Comparison of ENCODE assay signal across 1 cellular context in the genomic region with DNA sequence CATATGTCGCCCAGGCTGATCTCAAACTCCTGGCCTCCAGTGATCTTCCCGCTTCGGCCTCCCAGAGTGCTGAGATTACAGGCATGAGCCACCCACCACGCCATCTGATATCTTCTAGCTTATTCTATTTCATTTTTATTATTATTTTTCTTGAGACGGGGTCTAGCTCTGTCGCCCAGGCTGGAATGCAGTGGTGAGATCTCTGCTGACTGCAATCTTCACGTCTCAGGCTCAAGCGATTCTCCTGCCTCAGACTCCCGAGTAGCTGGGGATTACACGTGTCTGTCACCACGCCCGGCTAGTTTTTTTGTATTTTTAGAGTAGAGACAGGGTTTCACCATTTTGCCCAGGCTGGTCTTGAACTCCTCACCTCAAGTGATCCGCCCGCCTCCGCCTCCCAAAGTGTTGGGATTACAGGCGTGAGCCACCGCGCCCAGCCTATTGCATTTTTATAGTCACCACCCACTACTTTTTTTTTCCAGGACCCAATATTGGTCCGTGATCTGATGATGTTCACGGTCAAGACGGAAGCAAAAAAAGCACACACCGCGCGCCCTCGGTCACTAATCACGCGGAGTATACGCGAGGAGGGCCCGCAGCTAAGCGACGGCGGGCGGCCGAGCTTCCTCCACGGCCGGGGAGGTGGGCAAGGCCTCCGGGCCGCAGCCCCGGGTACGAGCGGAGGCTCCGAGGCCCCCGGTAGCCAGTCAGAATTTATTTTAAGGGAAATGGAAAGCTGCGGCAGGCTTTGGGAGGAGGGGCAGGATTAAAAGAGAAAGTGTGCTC.
TF ChIP-seq lines count a peak whose summit lies in the region.

No MANE protein-coding gene starts in this region.

TF ChIP-seq in HepG2, 621 proteins besides CTCF, POLR2A, EP300 and RAD21 (continued from another document and continues in another):
- TF ChIP-seq, protein P1, sequence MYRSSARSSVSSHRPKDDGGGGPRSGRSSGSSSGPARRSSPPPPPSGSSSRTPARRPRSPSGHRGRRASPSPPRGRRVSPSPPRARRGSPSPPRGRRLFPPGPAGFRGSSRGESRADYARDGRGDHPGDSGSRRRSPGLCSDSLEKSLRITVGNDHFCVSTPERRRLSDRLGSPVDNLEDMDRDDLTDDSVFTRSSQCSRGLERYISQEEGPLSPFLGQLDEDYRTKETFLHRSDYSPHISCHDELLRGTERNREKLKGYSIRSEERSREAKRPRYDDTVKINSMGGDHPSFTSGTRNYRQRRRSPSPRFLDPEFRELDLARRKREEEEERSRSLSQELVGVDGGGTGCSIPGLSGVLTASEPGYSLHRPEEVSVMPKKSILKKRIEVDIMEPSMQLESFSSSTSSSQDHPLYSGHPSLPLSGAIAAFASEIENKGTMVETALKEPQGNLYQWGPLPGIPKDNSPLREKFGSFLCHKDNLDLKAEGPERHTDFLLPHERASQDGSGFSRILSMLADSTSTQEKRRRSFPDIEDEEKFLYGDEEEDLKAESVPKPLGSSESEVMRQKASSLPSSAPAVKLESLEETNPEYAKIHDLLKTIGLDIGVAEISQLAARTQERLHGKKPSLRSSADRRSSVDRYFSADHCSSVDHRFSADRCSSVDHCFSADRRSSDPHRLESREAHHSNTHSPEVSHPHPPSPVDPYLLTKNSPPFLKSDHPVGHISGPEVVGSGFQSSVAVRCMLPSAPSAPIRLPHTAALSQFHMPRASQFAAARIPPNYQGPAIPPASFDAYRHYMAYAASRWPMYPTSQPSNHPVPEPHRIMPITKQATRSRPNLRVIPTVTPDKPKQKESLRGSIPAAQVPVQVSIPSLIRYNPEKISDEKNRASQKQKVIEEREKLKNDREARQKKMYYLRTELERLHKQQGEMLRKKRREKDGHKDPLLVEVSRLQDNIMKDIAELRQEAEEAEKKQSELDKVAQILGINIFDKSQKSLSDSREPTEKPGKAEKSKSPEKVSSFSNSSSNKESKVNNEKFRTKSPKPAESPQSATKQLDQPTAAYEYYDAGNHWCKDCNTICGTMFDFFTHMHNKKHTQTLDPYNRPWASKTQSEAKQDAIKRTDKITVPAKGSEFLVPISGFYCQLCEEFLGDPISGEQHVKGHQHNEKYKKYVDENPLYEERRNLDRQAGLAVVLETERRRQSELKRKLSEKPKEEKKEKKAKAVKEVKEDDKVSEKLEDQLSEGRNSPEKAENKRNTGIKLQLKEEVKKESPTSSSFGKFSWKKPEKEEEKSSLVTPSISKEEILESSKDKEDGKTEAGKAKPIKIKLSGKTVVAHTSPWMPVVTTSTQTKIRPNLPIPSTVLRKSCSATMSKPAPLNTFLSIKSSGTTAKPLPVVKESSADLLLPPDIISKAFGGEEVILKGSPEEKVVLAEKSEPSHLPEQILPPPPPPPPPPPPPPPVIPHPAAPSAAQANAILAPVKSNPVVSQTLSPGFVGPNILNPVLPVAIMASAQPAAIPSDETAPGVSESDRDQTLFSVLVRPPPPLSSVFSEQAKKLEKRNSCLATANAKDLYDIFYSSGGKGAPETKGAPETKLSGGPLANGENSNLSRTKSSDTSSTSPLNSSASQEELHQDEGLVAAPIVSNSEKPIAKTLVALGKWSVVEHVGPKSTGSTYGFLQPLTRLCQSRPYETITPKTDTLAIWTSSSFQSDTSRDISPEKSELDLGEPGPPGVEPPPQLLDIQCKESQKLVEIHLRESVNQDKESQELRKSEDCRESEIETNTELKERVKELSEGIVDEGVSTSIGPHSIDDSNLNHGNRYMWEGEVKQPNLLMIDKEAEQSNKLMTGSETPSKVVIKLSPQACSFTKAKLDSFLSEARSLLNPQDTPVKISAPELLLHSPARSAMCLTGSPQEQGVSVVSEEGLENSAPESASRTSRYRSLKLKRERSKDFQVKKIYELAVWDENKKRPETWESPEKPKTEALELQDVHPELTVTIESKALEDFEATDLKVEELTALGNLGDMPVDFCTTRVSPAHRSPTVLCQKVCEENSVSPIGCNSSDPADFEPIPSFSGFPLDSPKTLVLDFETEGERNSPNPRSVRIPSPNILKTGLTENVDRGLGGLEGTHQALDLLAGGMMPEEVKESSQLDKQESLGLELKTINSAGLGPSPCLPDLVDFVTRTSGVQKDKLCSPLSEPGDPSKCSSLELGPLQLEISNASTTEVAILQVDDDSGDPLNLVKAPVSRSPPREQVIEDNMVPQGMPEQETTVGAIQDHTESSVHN (CRISPR knock-in tag; IDR thresholded peaks at IDR 0.05): peak; percentile 35; the same call in 1 of the 2 replicates
- TF ChIP-seq, protein P2, sequence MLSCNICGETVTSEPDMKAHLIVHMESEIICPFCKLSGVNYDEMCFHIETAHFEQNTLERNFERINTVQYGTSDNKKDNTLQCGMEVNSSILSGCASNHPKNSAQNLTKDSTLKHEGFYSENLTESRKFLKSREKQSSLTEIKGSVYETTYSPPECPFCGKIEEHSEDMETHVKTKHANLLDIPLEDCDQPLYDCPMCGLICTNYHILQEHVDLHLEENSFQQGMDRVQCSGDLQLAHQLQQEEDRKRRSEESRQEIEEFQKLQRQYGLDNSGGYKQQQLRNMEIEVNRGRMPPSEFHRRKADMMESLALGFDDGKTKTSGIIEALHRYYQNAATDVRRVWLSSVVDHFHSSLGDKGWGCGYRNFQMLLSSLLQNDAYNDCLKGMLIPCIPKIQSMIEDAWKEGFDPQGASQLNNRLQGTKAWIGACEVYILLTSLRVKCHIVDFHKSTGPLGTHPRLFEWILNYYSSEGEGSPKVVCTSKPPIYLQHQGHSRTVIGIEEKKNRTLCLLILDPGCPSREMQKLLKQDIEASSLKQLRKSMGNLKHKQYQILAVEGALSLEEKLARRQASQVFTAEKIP (CRISPR knock-in tag; IDR thresholded peaks at IDR 0.05; ENCODE audit: borderline replicate concordance): no peak
- TF ChIP-seq ZNF672 (CRISPR knock-in tag; IDR thresholded peaks at IDR 0.05) (no peak), ZFP62 (CRISPR knock-in tag; IDR thresholded peaks at IDR 0.05) (no peak), U2AF1 (optimal IDR thresholded peaks at IDR 0.05; ENCODE audit: low read depth, low read length) (no peak), NAIF1 (CRISPR knock-in tag; IDR thresholded peaks at IDR 0.05; ENCODE audit: borderline replicate concordance) (peak; percentile 85), ZNF766 (CRISPR knock-in tag; IDR thresholded peaks at IDR 0.05; ENCODE audit: borderline replicate concordance) (0 out of 2 replicates have a peak, but pooled peaks have one; percentile 16), ZFP41 (CRISPR knock-in tag; IDR thresholded peaks at IDR 0.05; ENCODE audit: borderline replicate concordance) (no peak; the same call in 1 of the 2 replicates), CHD2 (IDR thresholded peaks at IDR 0.05; ENCODE audit: low read depth, low read length) (no peak), TSC22D2 (CRISPR knock-in tag; IDR thresholded peaks at IDR 0.05; ENCODE audit: borderline replicate concordance) (peak; percentile 27; the same call in 1 of the 2 replicates), ZNF790 (CRISPR knock-in tag; IDR thresholded peaks at IDR 0.05; ENCODE audit: borderline replicate concordance) (peak; percentile 65; the same call in 1 of the 2 replicates), ATF7 (IDR thresholded peaks at IDR 0.05) (no peak), ATF7 (CRISPR knock-in tag; IDR thresholded peaks at IDR 0.05) (no peak), ZNF354B (CRISPR knock-in tag; IDR thresholded peaks at IDR 0.05) (peak; percentile 67; the same call in 1 of the 2 replicates), RFXAP (CRISPR knock-in tag; IDR thresholded peaks at IDR 0.05; ENCODE audit: borderline replicate concordance) (no peak), BHLHE40 (IDR thresholded peaks at IDR 0.05; ENCODE audit: low read length) (no peak), NKX3-1 (CRISPR knock-in tag; IDR thresholded peaks at IDR 0.05) (peak; percentile 84; the same call in 1 of the 2 replicates), ZKSCAN8 (CRISPR knock-in tag; IDR thresholded peaks at IDR 0.05; ENCODE audit: borderline replicate concordance) (no peak)
- TF ChIP-seq, protein P3, sequence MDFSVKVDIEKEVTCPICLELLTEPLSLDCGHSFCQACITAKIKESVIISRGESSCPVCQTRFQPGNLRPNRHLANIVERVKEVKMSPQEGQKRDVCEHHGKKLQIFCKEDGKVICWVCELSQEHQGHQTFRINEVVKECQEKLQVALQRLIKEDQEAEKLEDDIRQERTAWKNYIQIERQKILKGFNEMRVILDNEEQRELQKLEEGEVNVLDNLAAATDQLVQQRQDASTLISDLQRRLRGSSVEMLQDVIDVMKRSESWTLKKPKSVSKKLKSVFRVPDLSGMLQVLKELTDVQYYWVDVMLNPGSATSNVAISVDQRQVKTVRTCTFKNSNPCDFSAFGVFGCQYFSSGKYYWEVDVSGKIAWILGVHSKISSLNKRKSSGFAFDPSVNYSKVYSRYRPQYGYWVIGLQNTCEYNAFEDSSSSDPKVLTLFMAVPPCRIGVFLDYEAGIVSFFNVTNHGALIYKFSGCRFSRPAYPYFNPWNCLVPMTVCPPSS (IDR thresholded peaks at IDR 0.05): no peak
- TF ChIP-seq, protein P4, sequence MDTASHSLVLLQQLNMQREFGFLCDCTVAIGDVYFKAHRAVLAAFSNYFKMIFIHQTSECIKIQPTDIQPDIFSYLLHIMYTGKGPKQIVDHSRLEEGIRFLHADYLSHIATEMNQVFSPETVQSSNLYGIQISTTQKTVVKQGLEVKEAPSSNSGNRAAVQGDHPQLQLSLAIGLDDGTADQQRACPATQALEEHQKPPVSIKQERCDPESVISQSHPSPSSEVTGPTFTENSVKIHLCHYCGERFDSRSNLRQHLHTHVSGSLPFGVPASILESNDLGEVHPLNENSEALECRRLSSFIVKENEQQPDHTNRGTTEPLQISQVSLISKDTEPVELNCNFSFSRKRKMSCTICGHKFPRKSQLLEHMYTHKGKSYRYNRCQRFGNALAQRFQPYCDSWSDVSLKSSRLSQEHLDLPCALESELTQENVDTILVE (CRISPR knock-in tag; IDR thresholded peaks at IDR 0.05): no peak; the same call in 1 of the 2 replicates
- TF ChIP-seq, protein P5, sequence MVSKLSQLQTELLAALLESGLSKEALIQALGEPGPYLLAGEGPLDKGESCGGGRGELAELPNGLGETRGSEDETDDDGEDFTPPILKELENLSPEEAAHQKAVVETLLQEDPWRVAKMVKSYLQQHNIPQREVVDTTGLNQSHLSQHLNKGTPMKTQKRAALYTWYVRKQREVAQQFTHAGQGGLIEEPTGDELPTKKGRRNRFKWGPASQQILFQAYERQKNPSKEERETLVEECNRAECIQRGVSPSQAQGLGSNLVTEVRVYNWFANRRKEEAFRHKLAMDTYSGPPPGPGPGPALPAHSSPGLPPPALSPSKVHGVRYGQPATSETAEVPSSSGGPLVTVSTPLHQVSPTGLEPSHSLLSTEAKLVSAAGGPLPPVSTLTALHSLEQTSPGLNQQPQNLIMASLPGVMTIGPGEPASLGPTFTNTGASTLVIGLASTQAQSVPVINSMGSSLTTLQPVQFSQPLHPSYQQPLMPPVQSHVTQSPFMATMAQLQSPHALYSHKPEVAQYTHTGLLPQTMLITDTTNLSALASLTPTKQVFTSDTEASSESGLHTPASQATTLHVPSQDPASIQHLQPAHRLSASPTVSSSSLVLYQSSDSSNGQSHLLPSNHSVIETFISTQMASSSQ (IDR thresholded peaks at IDR 0.05; ENCODE audit: low read depth): no peak
- TF ChIP-seq, protein P5 (CRISPR knock-in tag; IDR thresholded peaks at IDR 0.05; ENCODE audit: borderline replicate concordance): no peak
- TF ChIP-seq, protein P6, sequence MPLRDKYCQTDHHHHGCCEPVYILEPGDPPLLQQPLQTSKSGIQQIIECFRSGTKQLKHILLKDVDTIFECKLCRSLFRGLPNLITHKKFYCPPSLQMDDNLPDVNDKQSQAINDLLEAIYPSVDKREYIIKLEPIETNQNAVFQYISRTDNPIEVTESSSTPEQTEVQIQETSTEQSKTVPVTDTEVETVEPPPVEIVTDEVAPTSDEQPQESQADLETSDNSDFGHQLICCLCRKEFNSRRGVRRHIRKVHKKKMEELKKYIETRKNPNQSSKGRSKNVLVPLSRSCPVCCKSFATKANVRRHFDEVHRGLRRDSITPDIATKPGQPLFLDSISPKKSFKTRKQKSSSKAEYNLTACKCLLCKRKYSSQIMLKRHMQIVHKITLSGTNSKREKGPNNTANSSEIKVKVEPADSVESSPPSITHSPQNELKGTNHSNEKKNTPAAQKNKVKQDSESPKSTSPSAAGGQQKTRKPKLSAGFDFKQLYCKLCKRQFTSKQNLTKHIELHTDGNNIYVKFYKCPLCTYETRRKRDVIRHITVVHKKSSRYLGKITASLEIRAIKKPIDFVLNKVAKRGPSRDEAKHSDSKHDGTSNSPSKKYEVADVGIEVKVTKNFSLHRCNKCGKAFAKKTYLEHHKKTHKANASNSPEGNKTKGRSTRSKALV (CRISPR knock-in tag; IDR thresholded peaks at IDR 0.05): peak; percentile 72; the same call in 1 of the 2 replicates
- TF ChIP-seq, protein P7, sequence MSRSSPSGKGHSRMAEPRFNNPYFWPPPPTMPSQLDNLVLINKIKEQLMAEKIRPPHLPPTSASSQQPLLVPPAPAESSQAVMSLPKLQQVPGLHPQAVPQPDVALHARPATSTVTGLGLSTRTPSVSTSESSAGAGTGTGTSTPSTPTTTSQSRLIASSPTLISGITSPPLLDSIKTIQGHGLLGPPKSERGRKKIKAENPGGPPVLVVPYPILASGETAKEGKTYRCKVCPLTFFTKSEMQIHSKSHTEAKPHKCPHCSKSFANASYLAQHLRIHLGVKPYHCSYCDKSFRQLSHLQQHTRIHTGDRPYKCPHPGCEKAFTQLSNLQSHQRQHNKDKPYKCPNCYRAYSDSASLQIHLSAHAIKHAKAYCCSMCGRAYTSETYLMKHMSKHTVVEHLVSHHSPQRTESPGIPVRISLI (CRISPR knock-in tag; IDR thresholded peaks at IDR 0.05; ENCODE audit: borderline replicate concordance): peak; percentile 87
- TF ChIP-seq, protein P8, sequence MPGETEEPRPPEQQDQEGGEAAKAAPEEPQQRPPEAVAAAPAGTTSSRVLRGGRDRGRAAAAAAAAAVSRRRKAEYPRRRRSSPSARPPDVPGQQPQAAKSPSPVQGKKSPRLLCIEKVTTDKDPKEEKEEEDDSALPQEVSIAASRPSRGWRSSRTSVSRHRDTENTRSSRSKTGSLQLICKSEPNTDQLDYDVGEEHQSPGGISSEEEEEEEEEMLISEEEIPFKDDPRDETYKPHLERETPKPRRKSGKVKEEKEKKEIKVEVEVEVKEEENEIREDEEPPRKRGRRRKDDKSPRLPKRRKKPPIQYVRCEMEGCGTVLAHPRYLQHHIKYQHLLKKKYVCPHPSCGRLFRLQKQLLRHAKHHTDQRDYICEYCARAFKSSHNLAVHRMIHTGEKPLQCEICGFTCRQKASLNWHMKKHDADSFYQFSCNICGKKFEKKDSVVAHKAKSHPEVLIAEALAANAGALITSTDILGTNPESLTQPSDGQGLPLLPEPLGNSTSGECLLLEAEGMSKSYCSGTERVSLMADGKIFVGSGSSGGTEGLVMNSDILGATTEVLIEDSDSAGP (CRISPR knock-in tag; IDR thresholded peaks at IDR 0.05; ENCODE audit: borderline replicate concordance): peak; percentile 84; the same call in 1 of the 2 replicates
- TF ChIP-seq, protein P9, sequence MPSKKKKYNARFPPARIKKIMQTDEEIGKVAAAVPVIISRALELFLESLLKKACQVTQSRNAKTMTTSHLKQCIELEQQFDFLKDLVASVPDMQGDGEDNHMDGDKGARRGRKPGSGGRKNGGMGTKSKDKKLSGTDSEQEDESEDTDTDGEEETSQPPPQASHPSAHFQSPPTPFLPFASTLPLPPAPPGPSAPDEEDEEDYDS (CRISPR knock-in tag; IDR thresholded peaks at IDR 0.05): peak; percentile 59; the same call in 1 of the 2 replicates
